Comparison of ENCODE assay signal across 15 cellular contexts in the genomic region with DNA sequence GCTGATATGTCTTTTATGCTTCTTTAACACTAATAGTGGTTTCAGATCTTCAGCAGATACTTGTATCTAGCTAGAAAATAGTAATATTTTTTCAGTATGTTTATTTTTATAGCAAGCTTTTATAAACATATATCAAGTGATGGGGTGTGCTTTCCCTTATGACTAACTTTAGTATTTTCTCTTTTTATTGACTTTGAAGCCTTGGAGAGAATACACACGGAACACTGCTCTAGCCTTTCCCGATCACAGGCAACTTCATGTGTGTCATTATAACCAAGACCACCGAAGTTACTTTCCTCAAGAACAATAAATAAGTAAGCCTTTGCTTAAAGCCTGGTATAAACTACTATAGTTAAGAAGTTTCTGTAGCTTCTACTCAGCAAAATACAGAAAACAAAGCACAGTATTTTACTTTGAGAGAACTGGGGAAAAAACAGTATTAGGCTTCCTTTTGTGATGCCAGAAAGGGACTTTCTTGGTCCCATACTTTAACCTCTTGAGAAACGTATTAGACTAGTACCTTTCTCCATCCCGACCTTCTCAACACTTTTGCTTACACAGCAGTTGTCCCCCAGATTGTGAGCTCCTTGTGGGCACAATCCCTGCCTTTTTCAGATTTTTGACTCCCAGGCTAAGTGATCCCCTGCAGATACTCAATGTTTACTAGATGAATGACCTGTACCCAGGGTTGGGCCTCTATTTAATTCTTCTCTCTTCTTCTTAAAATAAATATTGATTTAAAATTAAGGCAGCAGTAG. TPM values are rescaled to one million over a fixed set of nuclear protein-coding genes. Genes with fewer than 3 reads are reported as not detected.
DNase-seq lines count a peak whose midpoint lies in the region; ATAC-seq, FAIRE-seq and TF ChIP-seq lines count a peak whose summit lies in the region.
"Had no signal": no experiment of that assay in that cellular context is flagged by ENCODE, and none has a peak within 500 bp of the region (broad histone marks: within the 10 kb centered on the region; RNA-seq: fewer than 3 reads in every experiment).

No MANE protein-coding gene starts in this region.

- peak overlapping the region in 8 of 10 donors; percentile 40 to 73 (median 50) for H3K4me3 Mint-ChIP-seq in naive thymus-derived CD8-positive, alpha-beta T cell
- H3K4me3 Mint-ChIP-seq: activated CD4-positive, alpha-beta memory T cell treated with anti-CD3 and anti-CD28 coated beads for 36 hours had no signal

- H2AFZ ChIP-seq in GM12878 (ENCODE audit: control insufficient read depth, low read depth, low read length), result no peak overlapping the region

- TF ChIP-seq RAD21 in GM12878 (IDR thresholded peaks at IDR 0.05; ENCODE audit: insufficient read depth, low read depth, low read length), result no peak

- peak overlapping the region; percentile 96 for H3K4me3 ChIP-seq in HFF-Myc (replicated peaks; ENCODE audit: low read depth, low read length)
- H3K4me3 ChIP-seq in GM12878, result peak overlapping the region; percentile 47; the same call in 1 of the 2 replicates

- peaks cover 0 to 10% (median 0%) of the 10 kb centered on the region in 9 donors for H3K9me3 Mint-ChIP-seq in naive thymus-derived CD8-positive, alpha-beta T cell
- H3K9me3 Mint-ChIP-seq: activated CD4-positive, alpha-beta memory T cell treated with anti-CD3 and anti-CD28 coated beads for 36 hours had no signal

- CTCF ChIA-PET in GM12878 (lab: Yijun Ruan, JAX), result interaction anchor here (1.0 to 1.4 kb wide), 3 partner anchors 10 to 149 kb away, joined by 3 to 5 read pairs (median 4); no protein-coding TSS in a partner anchor

- H3K27me3 ChIP-seq in GM12878 (replicated peaks in 1 of 2; ENCODE audit: control insufficient read depth in 2 of 2, insufficient read depth in 2 of 2, low read length in 1 of 2), result no peaks in the 10 kb centered on the region

- no peak for ATAC-seq in GM12878
- no peak for ATAC-seq in naive thymus-derived CD8-positive, alpha-beta T cell

- peak overlapping the region; percentile 94 for H3K4me2 ChIP-seq in GM12878 (ENCODE audit: control insufficient read depth, insufficient read depth)

- peaks cover 0 to 3% of the 10 kb centered on the region in 2 experiments; a peak in 1 of 4 replicates for H3K36me3 ChIP-seq in GM12878 (ENCODE audit: control insufficient read depth in 2 of 2, insufficient read depth in 2 of 2, low read length in 1 of 2)

- no peak for TF ChIP-seq EP300 in GM12878 (IDR thresholded peaks at IDR 0.05; ENCODE audit: borderline replicate concordance in 1 of 2, control insufficient read depth in 1 of 2, low read depth in 2 of 2, low read length in 2 of 2)

- BruUV-seq in GM12878 (replicated peaks; lab: Mats Ljungman, UMichigan), result no TSS peak

- peaks cover 37 to 68% (median 64%) of the 10 kb centered on the region in 4 donors for H3K4me1 Mint-ChIP-seq in naive thymus-derived CD8-positive, alpha-beta T cell

- TF ChIP-seq CTCF in HFF-Myc (IDR thresholded peaks at IDR 0.05; ENCODE audit: low read depth, low read length, missing control alignments) (no peak), GM12878 (IDR thresholded peaks at IDR 0.05 in 2 of 3, conservative IDR thresholded peaks at IDR 0.05 in 1 of 3; ENCODE audit: control insufficient read depth in 2 of 3, extremely low read depth in 1 of 3, insufficient read depth in 1 of 3, low read depth in 3 of 3, low read length in 3 of 3) (no peak)

- H3K79me2 ChIP-seq in GM12878 (ENCODE audit: control insufficient read depth, insufficient read depth, low read length), result peaks cover 77% of the 10 kb centered on the region

- SMC1A ChIA-PET in GM12878 (lab: Charles Lee; ENCODE audit: uncharacterized antibody, unreplicated experiment), result interaction anchor here (0.7 to 2.0 kb wide), 6 partner anchors 10 to 124 kb away, joined by 3 to 9 read pairs (median 4); no protein-coding TSS in a partner anchor

- WGBS in GM12878 (ENCODE audit: insufficient coverage, insufficient replicate concordance, low lambda C conversion rate, missing lambda C conversion rate), result 93% methylated on average over 5 of the region's 5 CpGs

- peaks cover 0 to 24% (median 5%) of the 10 kb centered on the region in 3 donors for H3K36me3 Mint-ChIP-seq in naive thymus-derived CD8-positive, alpha-beta T cell

- no peaks in the 10 kb centered on the region; the same call in 2 of the 3 replicates for H3K9me3 ChIP-seq in GM12878 (replicated peaks; ENCODE audit: control insufficient read depth, insufficient read depth, low read length)

- H4K20me1 ChIP-seq in GM12878 (ENCODE audit: control insufficient read depth, insufficient read depth), result no peaks in the 10 kb centered on the region

- no peak overlapping the region; the same call in 1 of the 2 replicates for H3K9ac ChIP-seq in GM12878 (ENCODE audit: control insufficient read depth, insufficient read depth, low read length)

- FAIRE-seq in GM12878 (lab: Jason Lieb, UNC), result no peak
- FAIRE-seq: keratinocyte had no signal

- POLR2A ChIA-PET in GM12878 (lab: Charles Lee), result interaction anchor here (1.3 kb wide), 1 partner anchor 12 kb away, joined by 3 read pairs; no protein-coding TSS in a partner anchor
- POLR2A ChIA-PET in naive thymus-derived CD8-positive, alpha-beta T cell (lab: Charles Lee), result interaction anchor here (0.8 to 1.8 kb wide), 3 partner anchors 13 to 521 kb away, joined by 3 to 7 read pairs (median 3); a partner anchor contains a TSS

- no peaks in the 10 kb centered on the region for H3K27me3 Mint-ChIP-seq in naive thymus-derived CD8-positive, alpha-beta T cell
- H3K27me3 Mint-ChIP-seq: activated CD4-positive, alpha-beta memory T cell treated with anti-CD3 and anti-CD28 coated beads for 36 hours had no signal

- peak overlapping the region in 6 of 10 donors; percentile 15 to 93 (median 58) for H3K27ac Mint-ChIP-seq in naive thymus-derived CD8-positive, alpha-beta T cell

- RAD21 ChIA-PET in GM12878 (lab: Charles Lee; ENCODE audit: unreplicated experiment), result interaction anchor here (1.0 kb wide), 3 partner anchors 10 to 42 kb away, joined by 3 to 4 read pairs (median 3); no protein-coding TSS in a partner anchor

- in situ Hi-C loops in GM12878 (cut with MboI), result no loop called here

- peak; percentile 9 for DNase-seq in AG08396 (ENCODE audit: low spot score)
- no peak for DNase-seq in HFF-Myc (ENCODE audit: extremely low read depth, low read depth)
- no peak for DNase-seq in GM12878 (ENCODE audit: low read depth, low spot score)
- DNase-seq in naive thymus-derived CD8-positive, alpha-beta T cell, result no peak
- DNase-seq in hypothalamus (lab: John Stamatoyannopoulos, UW), result no peak
- DNase-seq in SW480 (ENCODE audit: low spot score), result no peak
- DNase-seq in T-helper 9 cell, result no peak
- DNase-seq in NCI-H2196 treated with DMSO at 0.1 percent for 48 hours (lab: John Stamatoyannopoulos, UW; ENCODE audit: unreplicated experiment), result no peak
- DNase-seq: activated CD4-positive, alpha-beta memory T cell treated with anti-CD3 and anti-CD28 coated beads for 36 hours; anterior cingulate cortex; MM.1S; NCI-H524 treated with DMSO at 0.1 percent for 48 hours; nucleus accumbens; stimulated activated naive CD4-positive, alpha-beta T cell treated with Interleukin-2 at 50 U/mL for 16 hours had no signal

- peak overlapping the region; percentile 31; the same call in 1 of the 2 replicates for H3K27ac ChIP-seq in GM12878 (ENCODE audit: control insufficient read depth, insufficient read depth)

- intact Hi-C loops in GM12878 (cut with micrococcal nuclease; ENCODE audit: unreplicated experiment), result loop anchor here (5.0 kb wide), 1 partner anchor 41 kb away; no protein-coding TSS in a partner anchor

- H3K4me1 ChIP-seq in GM12878 (ENCODE audit: control insufficient read depth, insufficient read depth, low read length), result peaks cover 4% of the 10 kb centered on the region; the same call in 1 of the 2 replicates

- no peak for TF ChIP-seq POLR2A in GM12878 (IDR thresholded peaks at IDR 0.05; ENCODE audit: low read depth, low read length)

RNA-seq across cellular contexts. Expression of a gene that starts 3.3 kb away (rescaled TPM):
- total RNA-seq in GM12878 (2013; cell fraction: nucleolus; rRNA removed), result 83.9 and 86.4 TPM in 2 replicates
- total RNA-seq in GM12878 (2014; rRNA removed) (36.4 and 45.2 TPM in 2 replicates), GM12878 (2014; rRNA removed; fragmentation: Illumina TruSeq; extraction: Trizol) (42.0 and 45.3 TPM in 2 replicates), GM12878 (2021) (38.3 and 41.5 TPM in 2 replicates)
- 16.6 TPM for polyA plus RNA-seq in GM12878 (2011; ENCODE audit: low read depth)
- polyA plus RNA-seq in GM12878 (2011; rRNA removed) (39.8 and 68.1 TPM in 2 replicates), GM12878 (2014; fragmentation: Illumina TruSeq; extraction: Trizol) (49.3 and 62.7 TPM in 2 replicates), GM12878 (2014; fragmentation: Nextera tagmentation; extraction: Ambion mirVana) (10 to 100 TPM in 1 of 2 experiments, 1 to 10 TPM in 1; 8.1 to 15.6 TPM), GM12878 (2014; rRNA removed) (38.6 and 47.8 TPM in 2 replicates), GM12878 (2016; fragmentation: Nextera tagmentation; extraction: Ambion mirVana) (10 to 100 TPM; 38.0 to 43.5 TPM)
- 12.3 and 13.9 TPM in 2 replicates for polyA plus RNA-seq in GM12878 (2011; cell fraction: cytosol; rRNA removed)
- 19.8 and 26.7 TPM in 2 replicates for polyA plus RNA-seq in GM12878 (2011; cell fraction: nucleus; rRNA removed)
- 24.8 and 28.8 TPM in 2 replicates for polyA plus RNA-seq in GM12878 (2012)
- polyA minus RNA-seq in GM12878 (2011; rRNA and poly(A)+ RNA removed), result 11.4 and 17.5 TPM in 2 replicates
- 10.8 and 12.1 TPM in 2 replicates for polyA minus RNA-seq in GM12878 (2011; cell fraction: cytosol; rRNA and poly(A)+ RNA removed)
- 14.4 and 30.3 TPM in 2 replicates for polyA minus RNA-seq in GM12878 (2011; cell fraction: nucleus; rRNA and poly(A)+ RNA removed)
- 10 to 100 TPM; 59.3 to 62.0 TPM for total RNA-seq in naive thymus-derived CD8-positive, alpha-beta T cell
- 10 to 100 TPM; 24.6 to 28.0 (median 27.5) TPM for polyA plus RNA-seq in naive thymus-derived CD8-positive, alpha-beta T cell

RNA-seq across cellular contexts. Expression of a gene that starts 12.6 kb away (rescaled TPM):
- total RNA-seq in GM12878 (2013; cell fraction: nucleolus; rRNA removed), result 1.3 and 1.4 TPM in 2 replicates
- total RNA-seq in GM12878 (2014; rRNA removed), result 0.06 and 0.16 TPM in 2 replicates
- 0.13 and 0.23 TPM in 2 replicates for total RNA-seq in GM12878 (2014; rRNA removed; fragmentation: Illumina TruSeq; extraction: Trizol)
- total RNA-seq in GM12878 (2021), result 0.08 TPM in 1 of 2 replicates, not detected in the other
- not detected for polyA plus RNA-seq in GM12878 (2011; ENCODE audit: low read depth)
- polyA plus RNA-seq in GM12878 (2011; rRNA removed), result 0.24 and 0.71 TPM in 2 replicates
- polyA plus RNA-seq in GM12878 (2011; cell fraction: cytosol; rRNA removed), result 0.10 and 0.13 TPM in 2 replicates
- 0.69 and 0.76 TPM in 2 replicates for polyA plus RNA-seq in GM12878 (2011; cell fraction: nucleus; rRNA removed)
- polyA plus RNA-seq in GM12878 (2012), result 0.09 and 0.24 TPM in 2 replicates
- 0.04 TPM in 1 of 2 replicates, not detected in the other for polyA plus RNA-seq in GM12878 (2014; fragmentation: Illumina TruSeq; extraction: Trizol)
- polyA plus RNA-seq in GM12878 (2014; fragmentation: Nextera tagmentation; extraction: Ambion mirVana), result under 1 TPM in 1 of 2 experiments, not detected in 1; 0.18 TPM
- polyA plus RNA-seq in GM12878 (2014; rRNA removed), result 0.23 TPM in 1 of 2 replicates, not detected in the other
- polyA plus RNA-seq in GM12878 (2016; fragmentation: Nextera tagmentation; extraction: Ambion mirVana), result under 1 TPM in 1 of 2 experiments, not detected in 1; 0.17 TPM
- polyA minus RNA-seq in GM12878 (2011; rRNA and poly(A)+ RNA removed), result 0.67 and 0.73 TPM in 2 replicates
- 0.83 TPM in 1 of 2 replicates, not detected in the other for polyA minus RNA-seq in GM12878 (2011; cell fraction: cytosol; rRNA and poly(A)+ RNA removed)
- polyA minus RNA-seq in GM12878 (2011; cell fraction: nucleus; rRNA and poly(A)+ RNA removed), result 0.24 and 0.86 TPM in 2 replicates
- total RNA-seq in naive thymus-derived CD8-positive, alpha-beta T cell, result 1 to 10 TPM; 2.4 to 2.7 TPM
- 1 to 10 TPM in 1 of 3 donors, under 1 TPM in 2; 0.22 to 1.2 (median 0.61) TPM for polyA plus RNA-seq in naive thymus-derived CD8-positive, alpha-beta T cell
